In the genomic region with DNA sequence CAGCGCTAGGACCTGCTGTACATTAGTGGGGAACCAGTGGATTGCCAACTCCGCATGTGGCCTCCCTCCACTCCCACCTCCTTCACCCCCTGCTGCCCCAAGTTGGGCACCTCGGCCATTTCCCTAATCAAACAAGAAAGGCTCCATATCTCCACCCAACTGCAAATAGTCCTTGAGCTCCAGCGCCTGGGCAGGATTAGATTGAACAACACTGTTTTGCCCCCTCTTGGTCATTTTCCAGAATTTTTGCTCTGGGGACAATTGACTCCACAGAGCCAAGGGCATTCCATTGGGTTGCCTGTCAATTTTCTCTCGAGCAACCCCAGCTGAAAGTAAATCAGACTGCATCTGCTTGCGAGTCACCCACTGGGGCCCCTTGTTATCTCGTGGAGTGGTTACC, we compare ENCODE assay signal across 37 cellular contexts. TPM values are rescaled to one million over a fixed set of nuclear protein-coding genes. Genes with fewer than 3 reads are reported as not detected.
"Had no signal": no experiment of that assay in that cellular context is flagged by ENCODE, and none has a peak within 500 bp of the region (broad histone marks: within the 10 kb centered on the region; RNA-seq: fewer than 3 reads in every experiment).

No MANE protein-coding gene starts in this region.

- H3K27me3 ChIP-seq: MG63 had no signal

- DNase-seq: Kasumi-1, MG63, MM.1S, MV-4-11, NCI-H1048, NCI-H1092, NCI-H1092 treated with DMSO at 0.1 percent for 48 hours, NCI-H1105, NCI-H1105 treated with DMSO at 0.1 percent for 48 hours, NCI-H1417, NCI-H1417 treated with DMSO at 0.1 percent for 48 hours, NCI-H1436, NCI-H1436 treated with DMSO at 0.1 percent for 48 hours, NCI-H146, NCI-H1694, NCI-H1694 treated with DMSO at 0.1 percent for 48 hours, NCI-H187, NCI-H187 treated with DMSO at 0.1 percent for 48 hours, NCI-H1930, NCI-H2029, NCI-H2081, NCI-H2081 treated with DMSO at 0.1 percent for 48 hours, NCI-H2107, NCI-H2171, NCI-H2171 treated with DMSO at 0.1 percent for 48 hours, NCI-H2227 treated with DMSO at 0.1 percent for 48 hours, NCI-H226, NCI-H345, NCI-H446, NCI-H446 treated with DMSO at 0.1 percent for 48 hours, NCI-H510A, NCI-H524, NCI-H524 treated with DMSO at 0.1 percent for 48 hours had no signal

- H3K9me3 ChIP-seq: MG63 had no signal

- H3K36me3 ChIP-seq: MG63 had no signal

- H3K4me3 ChIP-seq: MG63 had no signal

RNA-seq across cellular contexts. Expression of a gene that starts 29.6 kb away (rescaled TPM):
- total RNA-seq: LHCN-M2, M059J, MCF 10A, NCI-H460 had no signal
